Comparison of ENCODE assay signal across 27 cellular contexts in genomic region chr4:92488496-92488895, GRCh38.
"Had no signal": no experiment of that assay in that cellular context is flagged by ENCODE, and none has a peak within 500 bp of the region (broad histone marks: within the 10 kb centered on the region; RNA-seq: fewer than 3 reads in every experiment).

No MANE protein-coding gene starts in this region.

- H3K4me1 ChIP-seq: gastrocnemius medialis, parathyroid adenoma, right lobe of liver, suprapubic skin, transverse colon, upper lobe of right lung, vagina had no signal

- H3K27me3 ChIP-seq: gastrocnemius medialis, right lobe of liver, suprapubic skin, transverse colon, upper lobe of right lung, vagina had no signal

- H2AFZ ChIP-seq: parathyroid adenoma had no signal

- H3K27ac Mint-ChIP-seq: memory B cell; naive thymus-derived CD4-positive, alpha-beta T cell; progenitor cell of endocrine pancreas had no signal

- H3K4me3 Mint-ChIP-seq: memory B cell; naive thymus-derived CD4-positive, alpha-beta T cell; stimulated activated naive CD8-positive, alpha-beta T cell treated with anti-CD3 and anti-CD28 coated beads, Interleukin-15, amount 100 ng/mL, for 72 hours had no signal

- H3K27ac ChIP-seq: dorsolateral prefrontal cortex, epithelial cell of prostate, gastrocnemius medialis, parathyroid adenoma, right lobe of liver, suprapubic skin, transverse colon, upper lobe of right lung, vagina had no signal

- H3K4me1 Mint-ChIP-seq: memory B cell; naive thymus-derived CD4-positive, alpha-beta T cell; stimulated activated naive CD8-positive, alpha-beta T cell treated with anti-CD3 and anti-CD28 coated beads, Interleukin-15, amount 100 ng/mL, for 72 hours had no signal

- ATAC-seq: esophagus mucosa; gastrocnemius medialis; left lobe of liver; naive thymus-derived CD4-positive, alpha-beta T cell; right lobe of liver; stimulated activated naive CD8-positive, alpha-beta T cell treated with anti-CD3 and anti-CD28 coated beads, Interleukin-15, amount 100 ng/mL, for 72 hours; upper lobe of right lung had no signal

- H3K36me3 ChIP-seq: gastrocnemius medialis, right lobe of liver, suprapubic skin, transverse colon, upper lobe of right lung, vagina had no signal

- H3K9ac ChIP-seq: parathyroid adenoma had no signal

- H3K4me3 ChIP-seq: dorsolateral prefrontal cortex, gastrocnemius medialis, lung, right lobe of liver, suprapubic skin, transverse colon, upper lobe of right lung, vagina had no signal

- H3K36me3 Mint-ChIP-seq: memory B cell; naive thymus-derived CD4-positive, alpha-beta T cell had no signal

- FAIRE-seq: colon, kidney, small intestine had no signal

- DNase-seq: dorsolateral prefrontal cortex; effector CD4-positive, alpha-beta T cell; foreskin fibroblast; gastrocnemius medialis; head of caudate nucleus; kidney; midbrain; naive thymus-derived CD4-positive, alpha-beta T cell; right lobe of liver; small intestine; stimulated activated CD4-positive, alpha-beta T cell treated with anti-CD3 and anti-CD28 coated beads, Interleukin-1b, Interleukin-23, amount 100 ng/mL, for 48 hours; stimulated activated CD4-positive, alpha-beta T cell treated with anti-CD3 and anti-CD28 coated beads, Interleukin-4, amount 100 ng/mL, for 1 hour; stimulated activated CD8-positive, alpha-beta memory T cell treated with anti-CD3 and anti-CD28 coated beads, Interleukin-4, amount 100 ng/mL, for 48 hours; stimulated activated naive CD4-positive, alpha-beta T cell; stimulated activated naive CD8-positive, alpha-beta T cell treated with anti-CD3 and anti-CD28 coated beads, Interleukin-15, amount 100 ng/mL, for 72 hours; transverse colon; upper lobe of right lung had no signal

- H3K9me3 ChIP-seq: gastrocnemius medialis, right lobe of liver, suprapubic skin, transverse colon, upper lobe of right lung, vagina had no signal

- H3K27me3 Mint-ChIP-seq: memory B cell; naive thymus-derived CD4-positive, alpha-beta T cell; progenitor cell of endocrine pancreas; stimulated activated naive CD8-positive, alpha-beta T cell treated with anti-CD3 and anti-CD28 coated beads, Interleukin-15, amount 100 ng/mL, for 72 hours had no signal

- H3K79me2 ChIP-seq: parathyroid adenoma had no signal
